Comparison of ENCODE assay signal across 22 cellular contexts in genomic region chr16:46845952-46846351, GRCh38. TPM values are rescaled to one million over a fixed set of nuclear protein-coding genes. Genes with fewer than 3 reads are reported as not detected.
DNase-seq lines count a peak whose midpoint lies in the region; ATAC-seq, FAIRE-seq and TF ChIP-seq lines count a peak whose summit lies in the region.
"Had no signal": no experiment of that assay in that cellular context is flagged by ENCODE, and none has a peak within 500 bp of the region (broad histone marks: within the 10 kb centered on the region; RNA-seq: fewer than 3 reads in every experiment).

No MANE protein-coding gene starts in this region.

- H3K14ac ChIP-seq in trophoblast cell (ENCODE audit: low read length), result no peak overlapping the region

- DNase-seq in HepG2 (ENCODE audit: low spot score) (no peak), right lobe of liver (no peak), esophagus muscularis mucosa (ENCODE audit: extremely low spot score) (peak; percentile 21), trophoblast cell (no peak), NCI-H345 treated with DMSO at 0.1 percent for 48 hours (lab: John Stamatoyannopoulos, UW; ENCODE audit: unreplicated experiment) (no peak), NCI-H526 (lab: John Stamatoyannopoulos, UW) (no peak)
- DNase-seq: Caco-2; CD4-positive, CD25-positive, alpha-beta regulatory T cell; CD8-positive, alpha-beta T cell; DMS153; DND-41; GM23248; H7; HCEC 1CT had no signal

- peak overlapping the region; percentile 11 for H4K91ac ChIP-seq in trophoblast cell (ENCODE audit: low read depth, low read length)

- peak overlapping the region; percentile 81 for H2AK5ac ChIP-seq in trophoblast cell (ENCODE audit: low read length)

- H2BK5ac ChIP-seq in trophoblast cell (ENCODE audit: low read depth, low read length, poor library complexity), result no peak overlapping the region

- H3K9ac ChIP-seq in HepG2 (ENCODE audit: insufficient read depth, low read depth, low read length) (no peak overlapping the region), trophoblast cell (ENCODE audit: low read length) (no peak overlapping the region)
- H3K9ac ChIP-seq: BLaER1, GM23248 had no signal

- H4K12ac ChIP-seq in trophoblast cell (ENCODE audit: low read depth, low read length), result no peak overlapping the region

- H3K4me1 ChIP-seq in HepG2 (ENCODE audit: insufficient read depth, low read length) (peaks cover 29% of the 10 kb centered on the region), right lobe of liver (peaks cover 0 to under 1% (median 0%) of the 10 kb centered on the region in 4 donors), esophagus muscularis mucosa (peaks cover 0 to 11% (median 6%) of the 10 kb centered on the region in 4 donors), trophoblast cell (ENCODE audit: control insufficient read depth in 1 of 2, insufficient read depth in 2 of 2, low read length in 2 of 2) (peaks cover 6 to 7% of the 10 kb centered on the region in 2 experiments)
- H3K4me1 ChIP-seq: BLaER1, Caco-2 had no signal

- no peak overlapping the region for H3K4ac ChIP-seq in trophoblast cell (ENCODE audit: low read depth, low read length)

- H4K8ac ChIP-seq in trophoblast cell (ENCODE audit: low read depth, low read length), result no peak overlapping the region

- no peak overlapping the region for H2BK120ac ChIP-seq in trophoblast cell (ENCODE audit: insufficient read depth, low read length, poor library complexity)

- intact Hi-C loops in HepG2 (cut with micrococcal nuclease; ENCODE audit: unreplicated experiment) (no loop called here), right lobe of liver (cut with DNase I) (no loop called here), esophagus muscularis mucosa (cut with DNase I) (no loop called here)

- H3K4me2 ChIP-seq in HepG2 (ENCODE audit: low read depth, low read length), result no peak overlapping the region
- H3K4me2 ChIP-seq in trophoblast cell (ENCODE audit: low read length), result no peak overlapping the region
- H3K4me2 ChIP-seq: BLaER1 had no signal

- no peak for TF ChIP-seq EP300 in HepG2 (IDR thresholded peaks at IDR 0.05; ENCODE audit: low read depth in 2 of 2, low read length in 2 of 2)
- no peak for TF ChIP-seq EP300 in HepG2 (CRISPR knock-in tag; IDR thresholded peaks at IDR 0.05; ENCODE audit: borderline replicate concordance)
- no peak for TF ChIP-seq EP300 in esophagus muscularis mucosa (IDR thresholded peaks at IDR 0.05)

- in situ Hi-C loops in HepG2 (cut with HindIII; ENCODE audit: extremely low pct_ligation_motif_present, low pct_unique_long_range_greater_than_20kb), result no loop called here

- no peaks in the 10 kb centered on the region for H4K20me1 ChIP-seq in HepG2 (ENCODE audit: insufficient read depth, low read length)
- H4K20me1 ChIP-seq: BLaER1 had no signal

- ATAC-seq in HepG2 (no peak), right lobe of liver (no peak), HG03469 (IDR thresholded peaks at IDR 0.05; ENCODE audit: unreplicated experiment) (no peak)
- ATAC-seq: CD8-positive, alpha-beta T cell had no signal

- FAIRE-seq in HepG2 (lab: Jason Lieb, UNC), result no peak
- FAIRE-seq: A204.1, G401.6, GM19239, H1 had no signal

- H3K18ac ChIP-seq in trophoblast cell (ENCODE audit: low read length), result no peak overlapping the region

- no peaks in the 10 kb centered on the region for H3K79me2 ChIP-seq in HepG2 (ENCODE audit: insufficient read depth, low read length)
- H3K79me2 ChIP-seq in trophoblast cell (ENCODE audit: control insufficient read depth, insufficient read depth, low read length, poor library complexity), result no peaks in the 10 kb centered on the region

- H3K9me3 ChIP-seq in HepG2 (ENCODE audit: low read length), result no peaks in the 10 kb centered on the region
- H3K9me3 ChIP-seq in right lobe of liver, result no peaks in the 10 kb centered on the region
- H3K9me3 ChIP-seq in esophagus muscularis mucosa, result peaks cover 0 to 7% (median 0%) of the 10 kb centered on the region in 4 donors
- peaks cover 4% of the 10 kb centered on the region for H3K9me3 ChIP-seq in trophoblast cell (ENCODE audit: insufficient read depth, low read depth, low read length)
- H3K9me3 ChIP-seq: Caco-2 had no signal

- no TSS peak for BruUV-seq in HepG2 (replicated peaks; lab: Mats Ljungman, UMichigan)

- H2BK12ac ChIP-seq in trophoblast cell (ENCODE audit: low read length), result peak overlapping the region; percentile 68

- H2AFZ ChIP-seq in HepG2 (ENCODE audit: low read length), result no peak overlapping the region
- no peak overlapping the region for H2AFZ ChIP-seq in trophoblast cell (ENCODE audit: insufficient read depth, low read length, poor library complexity)
- H2AFZ ChIP-seq: GM23248 had no signal

- CTCF ChIA-PET in HepG2 (lab: Yijun Ruan, JAX; ENCODE audit: low intra/inter-chr PET ratio, low total read pairs), result no interaction called here

- no peak for TF ChIP-seq CTCF in HepG2 (CRISPR knock-in tag; IDR thresholded peaks at IDR 0.05)
- TF ChIP-seq CTCF in right lobe of liver (IDR thresholded peaks at IDR 0.05), result no peak
- no peak for TF ChIP-seq CTCF in esophagus muscularis mucosa (IDR thresholded peaks at IDR 0.05)

- H3K23ac ChIP-seq in trophoblast cell (ENCODE audit: low read length), result no peak overlapping the region

- POLR2A ChIA-PET in HepG2 (lab: Yijun Ruan, JAX), result interaction anchor here (0.7 kb wide), 1 partner anchor 265 kb away, joined by 3 read pairs; no protein-coding TSS in a partner anchor

- TF ChIP-seq POLR2A in HepG2 (IDR thresholded peaks at IDR 0.05; ENCODE audit: insufficient read depth in 1 of 2, low read depth in 2 of 2, low read length in 2 of 2) (no peak), right lobe of liver (IDR thresholded peaks at IDR 0.05) (no peak), esophagus muscularis mucosa (IDR thresholded peaks at IDR 0.05; ENCODE audit: low read depth) (no peak)

- TF ChIP-seq RAD21 in HepG2 (CRISPR knock-in tag; IDR thresholded peaks at IDR 0.05), result no peak

- no peaks in the 10 kb centered on the region for H3K27me3 ChIP-seq in HepG2 (ENCODE audit: control insufficient read depth in 1 of 2, insufficient read depth in 2 of 2, low read length in 2 of 2)
- no peaks in the 10 kb centered on the region for H3K27me3 ChIP-seq in right lobe of liver
- H3K27me3 ChIP-seq in esophagus muscularis mucosa, result peaks cover 0 to 26% (median 2%) of the 10 kb centered on the region in 4 donors
- H3K27me3 ChIP-seq in trophoblast cell (ENCODE audit: insufficient read depth, low read length), result no peaks in the 10 kb centered on the region
- H3K27me3 ChIP-seq: BLaER1 had no signal

- H3K4me3 ChIP-seq in HepG2 (replicated peaks in 1 of 3; ENCODE audit: insufficient read depth in 1 of 3, low read depth in 2 of 3, low read length in 3 of 3), result no peak overlapping the region
- H3K4me3 ChIP-seq in right lobe of liver, result no peak overlapping the region
- H3K4me3 ChIP-seq in esophagus muscularis mucosa, result no peak overlapping the region
- no peak overlapping the region for H3K4me3 ChIP-seq in trophoblast cell (ENCODE audit: low read depth, low read length)
- H3K4me3 ChIP-seq: BLaER1, GM23248 had no signal

- no peaks in the 10 kb centered on the region for H3K36me3 ChIP-seq in HepG2 (replicated peaks in 1 of 2; ENCODE audit: control insufficient read depth in 1 of 2, insufficient read depth in 2 of 2, low read length in 2 of 2)
- H3K36me3 ChIP-seq in right lobe of liver, result no peaks in the 10 kb centered on the region
- no peaks in the 10 kb centered on the region for H3K36me3 ChIP-seq in esophagus muscularis mucosa
- H3K36me3 ChIP-seq in trophoblast cell (ENCODE audit: control insufficient read depth in 1 of 2, insufficient read depth in 2 of 2, low read length in 2 of 2), result no peaks in the 10 kb centered on the region
- H3K36me3 ChIP-seq: BLaER1 had no signal

- H3K79me1 ChIP-seq in trophoblast cell (ENCODE audit: low read length), result peaks cover 8% of the 10 kb centered on the region

- H3K27ac ChIP-seq in HepG2 (ENCODE audit: extremely low read length, insufficient read depth, low read length) (no peak overlapping the region), right lobe of liver (no peak overlapping the region), esophagus muscularis mucosa (replicated peaks in 1 of 4) (no peak overlapping the region), trophoblast cell (ENCODE audit: low read depth, low read length) (no peak overlapping the region)
- H3K27ac ChIP-seq: 22Rv1, BLaER1, C4-2B, GM23248 had no signal

- WGBS in HepG2 (ENCODE audit: low lambda C conversion rate), result 85% methylated on average over 5 of the region's 5 CpGs
- 93% methylated on average over 4 of the region's 5 CpGs for WGBS in right lobe of liver (ENCODE audit: insufficient coverage, low coverage, low lambda C conversion rate, missing lambda C conversion rate)
- WGBS in esophagus muscularis mucosa, result 90% methylated on average over 5 of the region's 5 CpGs
- no CpG with 5 or more reads among the region's 5 CpGs for whole genome bisulfite sequencing in trophoblast cell (ENCODE audit: extremely low coverage, insufficient coverage, insufficient read length)

RNA-seq across cellular contexts. Expression of gene C16orf87, which starts 15.0 kb away (rescaled TPM):
- 19.5 and 27.6 TPM in 2 replicates for total RNA-seq in HepG2 (2016; rRNA removed; fragmentation: Illumina TruSeq; extraction: Trizol)
- total RNA-seq in HepG2 (2016; cell fraction: cytosol; rRNA removed; fragmentation: Illumina TruSeq; extraction: Trizol; ENCODE audit: low read depth), result 12.4 and 15.0 TPM in 2 replicates
- 20.6 and 26.6 TPM in 2 replicates for total RNA-seq in HepG2 (2016; cell fraction: insoluble cytoplasmic fraction; rRNA removed; fragmentation: Illumina TruSeq; extraction: Trizol)
- 21.9 and 26.0 TPM in 2 replicates for total RNA-seq in HepG2 (2016; cell fraction: membrane; rRNA removed; fragmentation: Illumina TruSeq; extraction: Trizol)
- 10.7 and 12.4 TPM in 2 replicates for total RNA-seq in HepG2 (2016; cell fraction: nucleus; rRNA removed; fragmentation: Illumina TruSeq; extraction: Trizol)
- 5.7 and 8.6 TPM in 2 replicates for polyA plus RNA-seq in HepG2 (2011; rRNA removed)
- 4.2 and 5.6 TPM in 2 replicates for polyA plus RNA-seq in HepG2 (2011; cell fraction: cytosol; rRNA removed)
- polyA plus RNA-seq in HepG2 (2011; cell fraction: nucleus; rRNA removed), result 2.1 and 3.9 TPM in 2 replicates
- 12.9 and 18.1 TPM in 2 replicates for polyA plus RNA-seq in HepG2 (2012)
- 8.5 and 11.4 TPM in 2 replicates for polyA plus RNA-seq in HepG2 (2016; cell fraction: cytosol; fragmentation: Illumina TruSeq; extraction: Trizol; ENCODE audit: low read depth)
- polyA plus RNA-seq in HepG2 (2016; cell fraction: insoluble cytoplasmic fraction; fragmentation: Illumina TruSeq; extraction: Trizol; ENCODE audit: low read depth), result 31.9 and 33.4 TPM in 2 replicates
- 14.6 and 16.7 TPM in 2 replicates for polyA plus RNA-seq in HepG2 (2016; cell fraction: membrane; fragmentation: Illumina TruSeq; extraction: Trizol; ENCODE audit: low read depth)
- polyA plus RNA-seq in HepG2 (2016; cell fraction: nucleus; fragmentation: Illumina TruSeq; extraction: Trizol; ENCODE audit: insufficient read depth, low read depth), result 17.0 and 18.6 TPM in 2 replicates
- 3.1 and 4.3 TPM in 2 replicates for polyA minus RNA-seq in HepG2 (2011; rRNA and poly(A)+ RNA removed; ENCODE audit: low replicate concordance)
- polyA minus RNA-seq in HepG2 (2011; cell fraction: cytosol; rRNA and poly(A)+ RNA removed), result 5.7 and 6.3 TPM in 2 replicates
- polyA minus RNA-seq in HepG2 (2011; cell fraction: nucleus; rRNA and poly(A)+ RNA removed), result 10.3 and 11.4 TPM in 2 replicates
- total RNA-seq in right lobe of liver, result 1 to 10 TPM; 5.5 to 9.8 (median 7.4) TPM
- 10 to 100 TPM in 1 of 4 donors, 1 to 10 TPM in 3; 7.0 to 11.2 (median 8.6) TPM for total RNA-seq in esophagus muscularis mucosa
- polyA plus RNA-seq in trophoblast cell (2013), result 30.3 and 33.4 TPM in 2 replicates

RNA-seq across cellular contexts. Expression of gene GPT2, which starts 38.2 kb away (rescaled TPM):
- total RNA-seq in HepG2 (2016; rRNA removed; fragmentation: Illumina TruSeq; extraction: Trizol) (130 and 138 TPM in 2 replicates), right lobe of liver (100 to 1,000 TPM in 2 of 6 experiments, 10 to 100 TPM in 4; 30.8 to 163 (median 92.0) TPM), esophagus muscularis mucosa (1 to 10 TPM; 2.5 to 5.7 (median 3.6) TPM)
- 22.1 and 23.2 TPM in 2 replicates for total RNA-seq in HepG2 (2016; cell fraction: cytosol; rRNA removed; fragmentation: Illumina TruSeq; extraction: Trizol; ENCODE audit: low read depth)
- total RNA-seq in HepG2 (2016; cell fraction: insoluble cytoplasmic fraction; rRNA removed; fragmentation: Illumina TruSeq; extraction: Trizol), result 114 and 146 TPM in 2 replicates
- 63.0 and 65.0 TPM in 2 replicates for total RNA-seq in HepG2 (2016; cell fraction: membrane; rRNA removed; fragmentation: Illumina TruSeq; extraction: Trizol)
- total RNA-seq in HepG2 (2016; cell fraction: nucleus; rRNA removed; fragmentation: Illumina TruSeq; extraction: Trizol), result 59.4 and 71.5 TPM in 2 replicates
- 267 and 269 TPM in 2 replicates for polyA plus RNA-seq in HepG2 (2011; rRNA removed)
- polyA plus RNA-seq in HepG2 (2011; cell fraction: cytosol; rRNA removed), result 182 and 277 TPM in 2 replicates
- 334 and 385 TPM in 2 replicates for polyA plus RNA-seq in HepG2 (2011; cell fraction: nucleus; rRNA removed)
- polyA plus RNA-seq in HepG2 (2012), result 220 and 249 TPM in 2 replicates
- polyA plus RNA-seq in HepG2 (2016; cell fraction: cytosol; fragmentation: Illumina TruSeq; extraction: Trizol; ENCODE audit: low read depth), result 21.5 and 27.7 TPM in 2 replicates
- polyA plus RNA-seq in HepG2 (2016; cell fraction: insoluble cytoplasmic fraction; fragmentation: Illumina TruSeq; extraction: Trizol; ENCODE audit: low read depth), result 122 and 156 TPM in 2 replicates
- polyA plus RNA-seq in HepG2 (2016; cell fraction: membrane; fragmentation: Illumina TruSeq; extraction: Trizol; ENCODE audit: low read depth), result 42.5 and 45.9 TPM in 2 replicates
- 148 and 163 TPM in 2 replicates for polyA plus RNA-seq in HepG2 (2016; cell fraction: nucleus; fragmentation: Illumina TruSeq; extraction: Trizol; ENCODE audit: insufficient read depth, low read depth)
- polyA minus RNA-seq in HepG2 (2011; rRNA and poly(A)+ RNA removed; ENCODE audit: low replicate concordance), result 33.0 and 786 TPM in 2 replicates
- 198 TPM in 2 replicates for polyA minus RNA-seq in HepG2 (2011; cell fraction: cytosol; rRNA and poly(A)+ RNA removed)
- polyA minus RNA-seq in HepG2 (2011; cell fraction: nucleus; rRNA and poly(A)+ RNA removed), result 79.2 and 86.4 TPM in 2 replicates
- polyA plus RNA-seq in trophoblast cell (2013), result 73.2 and 77.7 TPM in 2 replicates
